Comparison of ENCODE assay signal across 27 cellular contexts in the genomic region with DNA sequence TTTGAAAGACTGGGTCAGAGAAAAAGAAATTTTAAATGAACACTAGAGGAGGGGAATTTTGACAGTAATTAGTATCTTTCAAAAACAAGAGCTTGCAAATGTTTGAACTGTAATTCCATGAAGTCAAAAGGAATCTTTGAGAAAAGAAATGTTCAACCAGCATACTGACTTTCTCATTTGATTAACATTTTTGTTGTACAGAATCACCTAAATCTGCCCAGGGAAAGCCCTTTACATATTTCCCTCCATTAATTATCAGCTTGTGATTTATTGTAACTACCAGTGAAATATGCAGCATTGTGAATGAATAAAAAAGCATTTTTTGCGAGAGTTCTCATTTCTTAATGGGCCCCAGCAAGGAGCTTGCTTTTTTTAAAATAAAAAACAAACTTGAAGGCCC.
"Had no signal": no experiment of that assay in that cellular context is flagged by ENCODE, and none has a peak within 500 bp of the region (broad histone marks: within the 10 kb centered on the region; RNA-seq: fewer than 3 reads in every experiment).

No MANE protein-coding gene starts in this region.

- FAIRE-seq: colon, frontal cortex, islet of Langerhans had no signal

- H2AFZ ChIP-seq: neural progenitor cell, parathyroid adenoma had no signal

- ATAC-seq: activated CD4-positive, alpha-beta T cell treated with anti-CD3 and anti-CD28 coated beads for 36 hours; activated CD8-positive, alpha-beta memory T cell treated with anti-CD3 and anti-CD28 coated beads, Interleukin-2, amount 10 ng/mL, durations not matched to agents 7 days and 5 days; activated CD8-positive, alpha-beta T cell treated with anti-CD3 and anti-CD28 coated beads, Interleukin-2, amount 10 ng/mL, durations not matched to agents 7 days and 5 days; activated naive CD4-positive, alpha-beta T cell treated with anti-CD3 and anti-CD28 coated beads, Interleukin-2, amount 50 U/mL, for 72 hours; activated T-cell treated with anti-CD3 and anti-CD28 coated beads, Interleukin-2, amount 50 U/mL, for 72 hours; body of pancreas; left ventricle myocardium superior; natural killer cell; psoas muscle had no signal

- H3K4me3 ChIP-seq: body of pancreas, esophagus squamous epithelium, neural progenitor cell, psoas muscle, right atrium auricular region, suprapubic skin, tibial artery had no signal

- H3K9me3 ChIP-seq: body of pancreas, esophagus squamous epithelium, psoas muscle, right atrium auricular region, suprapubic skin, tibial artery had no signal

- DNase-seq: activated CD4-positive, alpha-beta T cell treated with anti-CD3 and anti-CD28 coated beads for 36 hours; activated CD4-positive, CD25-positive, alpha-beta regulatory T cell; activated CD8-positive, alpha-beta memory T cell treated with anti-CD3 and anti-CD28 coated beads, Interleukin-2, amount 10 ng/mL, durations not matched to agents 7 days and 5 days; activated CD8-positive, alpha-beta T cell treated with anti-CD3 and anti-CD28 coated beads, Interleukin-2, amount 10 ng/mL, durations not matched to agents 7 days and 5 days; activated naive CD4-positive, alpha-beta T cell; activated T-cell treated with anti-CD3 and anti-CD28 coated beads, Interleukin-2, amount 50 U/mL, for 72 hours; anterior cingulate cortex; body of pancreas; dermis blood vessel endothelial cell; effector CD4-positive, alpha-beta T cell; esophagus squamous epithelium; left ventricle myocardium superior; natural killer cell; occipital lobe; psoas muscle; stimulated activated CD4-positive, alpha-beta T cell treated with anti-CD3 and anti-CD28 coated beads, Interleukin-15, amount 100 ng/mL, for 24 hours; stimulated activated CD4-positive, alpha-beta T cell treated with anti-CD3 and anti-CD28 coated beads, Interleukin-2, amount 100 ng/mL, for 24 hours; stimulated activated naive CD4-positive, alpha-beta T cell; tibial artery had no signal

- H3K36me3 ChIP-seq: esophagus squamous epithelium, neural progenitor cell, right atrium auricular region, suprapubic skin, tibial artery had no signal

- H3K9ac ChIP-seq: neural progenitor cell, parathyroid adenoma had no signal

- H3K4me1 ChIP-seq: body of pancreas, neural progenitor cell, parathyroid adenoma, psoas muscle, right atrium auricular region, suprapubic skin had no signal

- H3K79me2 ChIP-seq: parathyroid adenoma had no signal

- H3K27me3 ChIP-seq: body of pancreas, esophagus squamous epithelium, neural progenitor cell, right atrium auricular region, suprapubic skin, tibial artery had no signal

- H3K4me2 ChIP-seq: neural progenitor cell had no signal

- H3K27ac ChIP-seq: body of pancreas, esophagus squamous epithelium, neural progenitor cell, parathyroid adenoma, psoas muscle, right atrium auricular region, suprapubic skin, tibial artery had no signal
